ENCODE assay signal across 8 cellular contexts in the genomic region with DNA sequence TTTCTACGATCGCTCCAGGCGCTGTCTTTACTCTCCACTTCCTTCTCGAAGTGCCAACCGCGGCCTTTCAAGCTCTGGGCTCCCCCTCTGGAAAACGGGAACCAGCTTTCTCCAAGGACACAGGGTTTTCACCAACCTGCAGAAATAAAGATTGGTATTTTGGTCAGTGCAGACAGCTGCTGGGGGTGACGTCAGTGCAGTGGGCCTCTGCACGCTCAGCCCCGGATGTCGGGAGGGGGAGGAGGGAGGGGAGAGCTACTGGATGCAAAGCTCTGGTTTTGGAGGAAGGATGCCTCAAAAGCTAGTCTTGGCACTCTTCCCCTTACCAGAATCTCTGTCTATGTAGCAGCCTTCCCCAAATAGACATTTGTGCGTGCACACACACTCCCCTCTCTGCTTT. TPM values are rescaled to one million over a fixed set of nuclear protein-coding genes. Genes with fewer than 3 reads are reported as not detected.
A peak's percentile ranks its signal among the peaks of the same experiment; 100 is the strongest.
DNase-seq lines count a peak whose midpoint lies in the region; ATAC-seq and TF ChIP-seq lines count a peak whose summit lies in the region.

No MANE protein-coding gene starts in this region.

- no peaks in the 10 kb centered on the region for H3K27me3 ChIP-seq in BLaER1 treated with 17β-estradiol and CSF1 and Interleukin-3, amounts not matched to agents 10 nM and 100 nM
- H3K27me3 ChIP-seq in RWPE2 (ENCODE audit: insufficient read depth, poor library complexity, severe bottlenecking) (no peaks in the 10 kb centered on the region), trophoblast cell (ENCODE audit: insufficient read depth, low read length) (no peaks in the 10 kb centered on the region)

- peak; percentile 78 for ATAC-seq in GM19023 (IDR thresholded peaks at IDR 0.05; ENCODE audit: unreplicated experiment)
- peak; percentile 84 for ATAC-seq in HG03095 (IDR thresholded peaks at IDR 0.05; ENCODE audit: unreplicated experiment)
- ATAC-seq in RWPE2 (ENCODE audit: low read depth): peak; percentile 64; the same call in 2 of the 3 replicates

- no peaks in the 10 kb centered on the region for H3K79me2 ChIP-seq in trophoblast cell (ENCODE audit: control insufficient read depth, insufficient read depth, low read length, poor library complexity)

- H2AK5ac ChIP-seq in trophoblast cell (ENCODE audit: low read length): no peak overlapping the region

- H2BK5ac ChIP-seq in trophoblast cell (ENCODE audit: low read depth, low read length, poor library complexity): no peak overlapping the region

- no peak overlapping the region for H2BK12ac ChIP-seq in trophoblast cell (ENCODE audit: low read length)

- no peak overlapping the region for H3K18ac ChIP-seq in trophoblast cell (ENCODE audit: low read length)

- peak overlapping the region in 5 of 11 experiments; percentile 15 to 45 (median 26); a peak in 5 of 22 replicates for H3K27ac ChIP-seq in BLaER1 treated with 17β-estradiol and CSF1 and Interleukin-3, amounts not matched to agents 10 nM and 100 nM
- H3K27ac ChIP-seq in RWPE2 (ENCODE audit: poor library complexity, severe bottlenecking) (no peak overlapping the region), coronary artery (no peak overlapping the region), trophoblast cell (ENCODE audit: low read depth, low read length) (no peak overlapping the region)

- H2BK120ac ChIP-seq in trophoblast cell (ENCODE audit: insufficient read depth, low read length, poor library complexity): no peak overlapping the region

- WGBS in trophoblast cell (ENCODE audit: extremely low coverage, insufficient coverage, insufficient read length): no CpG with 5 or more reads among the region's 12 CpGs

- no peaks in the 10 kb centered on the region for H3K79me1 ChIP-seq in trophoblast cell (ENCODE audit: low read length)

- no peak overlapping the region for H3K4ac ChIP-seq in trophoblast cell (ENCODE audit: low read depth, low read length)

- TF ChIP-seq CTCF in RWPE2 (IDR thresholded peaks at IDR 0.05; ENCODE audit: poor library complexity, severe bottlenecking) (no peak), coronary artery (IDR thresholded peaks at IDR 0.05) (no peak)

- DNase-seq in RWPE2 (ENCODE audit: low spot score) (no peak), coronary artery (ENCODE audit: low spot score) (no peak), trophoblast cell (peak; percentile 26 to 66), DMS153 treated with DMSO at 0.1 percent for 48 hours (lab: John Stamatoyannopoulos, UW; ENCODE audit: unreplicated experiment) (no peak), 8988T (no peak)

- no peak overlapping the region for H4K12ac ChIP-seq in trophoblast cell (ENCODE audit: low read depth, low read length)

- peak overlapping the region in 3 of 11 experiments; percentile 20 to 53 (median 37); a peak in 3 of 22 replicates for H3K9ac ChIP-seq in BLaER1 treated with 17β-estradiol and CSF1 and Interleukin-3, amounts not matched to agents 10 nM and 100 nM
- no peak overlapping the region for H3K9ac ChIP-seq in trophoblast cell (ENCODE audit: low read length)

- H4K20me1 ChIP-seq in BLaER1 treated with 17β-estradiol and CSF1 and Interleukin-3, amounts not matched to agents 10 nM and 100 nM: peaks cover 0 to 7% (median 0%) of the 10 kb centered on the region in 11 experiments; a peak in 5 of 22 replicates

- H2AFZ ChIP-seq in trophoblast cell (ENCODE audit: insufficient read depth, low read length, poor library complexity): no peak overlapping the region

- H4K91ac ChIP-seq in trophoblast cell (ENCODE audit: low read depth, low read length): no peak overlapping the region

- no peaks in the 10 kb centered on the region for H3K36me3 ChIP-seq in BLaER1 treated with 17β-estradiol and CSF1 and Interleukin-3, amounts not matched to agents 10 nM and 100 nM
- H3K36me3 ChIP-seq in RWPE2 (ENCODE audit: low read depth) (no peaks in the 10 kb centered on the region), trophoblast cell (ENCODE audit: control insufficient read depth in 1 of 2, insufficient read depth in 2 of 2, low read length in 2 of 2) (no peaks in the 10 kb centered on the region)

- no peaks in the 10 kb centered on the region for H3K9me3 ChIP-seq in BLaER1 treated with 17β-estradiol and CSF1 and Interleukin-3, amounts not matched to agents 10 nM and 100 nM (replicated peaks in 1 of 11)
- H3K9me3 ChIP-seq in RWPE2 (ENCODE audit: severe bottlenecking) (no peaks in the 10 kb centered on the region), trophoblast cell (ENCODE audit: insufficient read depth, low read depth, low read length) (peaks cover 1% of the 10 kb centered on the region)

- H3K4me3 ChIP-seq in BLaER1 treated with 17β-estradiol and CSF1 and Interleukin-3, amounts not matched to agents 10 nM and 100 nM: no peak overlapping the region; a peak in 1 of 20 replicates
- H3K4me3 ChIP-seq in RWPE2 (ENCODE audit: severe bottlenecking) (no peak overlapping the region), coronary artery (peak overlapping the region; percentile 25), trophoblast cell (ENCODE audit: low read depth, low read length) (no peak overlapping the region)

- H3K14ac ChIP-seq in trophoblast cell (ENCODE audit: low read length): no peak overlapping the region

- H3K23ac ChIP-seq in trophoblast cell (ENCODE audit: low read length): no peak overlapping the region

- H3K4me1 ChIP-seq in BLaER1 treated with 17β-estradiol and CSF1 and Interleukin-3, amounts not matched to agents 10 nM and 100 nM: peaks cover 51 to 72% (median 58%) of the 10 kb centered on the region in 10 experiments
- peaks cover 9% of the 10 kb centered on the region for H3K4me1 ChIP-seq in RWPE2 (ENCODE audit: insufficient read depth, poor library complexity, severe bottlenecking)
- H3K4me1 ChIP-seq in trophoblast cell (ENCODE audit: control insufficient read depth in 1 of 2, insufficient read depth in 2 of 2, low read length in 2 of 2): peaks cover 0 to 2% of the 10 kb centered on the region in 2 experiments

- peak overlapping the region; percentile 67 to 86 (median 79) for H3K4me2 ChIP-seq in BLaER1 treated with 17β-estradiol and CSF1 and Interleukin-3, amounts not matched to agents 10 nM and 100 nM
- no peak overlapping the region for H3K4me2 ChIP-seq in trophoblast cell (ENCODE audit: low read length)

- H4K8ac ChIP-seq in trophoblast cell (ENCODE audit: low read depth, low read length): no peak overlapping the region

RNA-seq across cellular contexts. Expression of gene HRK, which starts 19.9 kb away (rescaled TPM):
- 0.10 and 0.12 TPM in 2 replicates for polyA plus RNA-seq in trophoblast cell (2013)

RNA-seq across cellular contexts. Expression of gene FBXW8, which starts 49.4 kb away (rescaled TPM):
- 11.6 and 12.1 TPM in 2 replicates for polyA plus RNA-seq in trophoblast cell (2013)

Comparison
In these comparisons a context has a peak if more than half of its experiments do, and no peak if none do; other contexts are left out.
1. DNase-seq: peak in trophoblast cell (2 of 2); none in RWPE2 (single experiment), coronary artery (single experiment), DMS153 treated with DMSO at 0.1 percent for 48 hours (single experiment) and 8988T (single experiment).
2. Peak in every context shown above with its lines, with median percentiles within 50 percentile points of each other: ATAC-seq.